In the genomic region with DNA sequence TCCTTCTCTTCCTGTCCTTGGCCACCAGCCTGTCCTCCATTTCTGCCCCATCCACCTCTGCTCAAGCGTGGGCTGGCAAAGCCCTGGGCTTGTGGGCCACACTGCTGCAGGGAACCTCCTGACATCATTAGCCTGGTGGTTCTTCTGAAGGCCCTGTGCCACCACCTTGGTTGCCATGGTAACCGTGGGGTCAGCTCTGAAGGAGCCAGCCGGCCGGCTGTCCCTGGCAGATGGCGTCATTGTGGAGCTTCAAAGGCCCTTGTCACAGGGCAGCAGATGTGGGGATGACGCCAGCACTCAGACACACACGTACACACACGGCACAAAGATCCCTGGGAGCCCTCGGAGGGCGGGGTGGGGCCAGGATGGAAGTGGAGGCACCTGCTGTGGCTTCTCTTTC, we compare ENCODE assay signal across 13 cellular contexts. TPM values are rescaled to one million over a fixed set of nuclear protein-coding genes. Genes with fewer than 3 reads are reported as not detected.
DNase-seq lines count a peak whose midpoint lies in the region; ATAC-seq, FAIRE-seq and TF ChIP-seq lines count a peak whose summit lies in the region.
"Had no signal": no experiment of that assay in that cellular context is flagged by ENCODE, and none has a peak within 500 bp of the region (broad histone marks: within the 10 kb centered on the region; RNA-seq: fewer than 3 reads in every experiment).

No MANE protein-coding gene starts in this region.

- no peaks in the 10 kb centered on the region for H3K27me3 ChIP-seq in H1 (replicated peaks in 1 of 4; ENCODE audit: control insufficient read depth in 3 of 4, extremely low read depth in 1 of 4, insufficient read depth in 3 of 4, low read length in 3 of 4)
- no peaks in the 10 kb centered on the region for H3K27me3 ChIP-seq in MM.1S (replicated peaks; ENCODE audit: insufficient read depth, low read length)
- H3K27me3 ChIP-seq: uterus had no signal

- no peak for FAIRE-seq in H1 (lab: Jason Lieb, UNC)
- FAIRE-seq: colon had no signal

- no peak overlapping the region for H2BK20ac ChIP-seq in H1 (ENCODE audit: low read length)

- H3K27ac ChIP-seq in H1 (ENCODE audit: low read depth, low read length) (no peak overlapping the region; the same call in 1 of the 2 replicates), MM.1S (ENCODE audit: low read length) (no peak overlapping the region)
- H3K27ac ChIP-seq: psoas muscle, uterus had no signal

- H3K4ac ChIP-seq in H1 (replicated peaks; ENCODE audit: insufficient read length, low read depth, low read length) = no peak overlapping the region

- peak; percentile 58 for DNase-seq in NCI-H1092 (lab: John Stamatoyannopoulos, UW)
- peak; percentile 93 for DNase-seq in NCI-H524 treated with DMSO at 0.1 percent for 48 hours (lab: John Stamatoyannopoulos, UW)
- DNase-seq in H1 (ENCODE audit: low read depth in 1 of 2, low spot score in 2 of 2) = no peak
- peak; percentile 46 for DNase-seq in pons (ENCODE audit: low spot score)
- DNase-seq in MV-4-11 (lab: John Stamatoyannopoulos, UW) = no peak
- no peak for DNase-seq in T1000 (lab: John Stamatoyannopoulos, UW)
- DNase-seq in MM.1S = no peak
- DNase-seq: CD8-positive, alpha-beta memory T cell; SIG-M5; uterus had no signal

- CTCF ChIA-PET in H1 (lab: Charles Lee; ENCODE audit: partially characterized antibody) = interaction anchor here (0.6 to 7.9 kb wide), 29 partner anchors 8 to 1587 kb away, joined by 3 to 61 read pairs (median 5); partner anchors contain the start of genes ATP6V0E1, DUSP1 and RPL26L1

- H3K23me2 ChIP-seq in H1 (ENCODE audit: low read depth, low read length) = no peaks in the 10 kb centered on the region

- H3K4me2 ChIP-seq in H1 (ENCODE audit: insufficient read depth in 1 of 2, low read depth in 2 of 2, low read length in 2 of 2) (no peak overlapping the region), MM.1S (ENCODE audit: low read depth, low read length) (no peak overlapping the region)

- H2AK5ac ChIP-seq in H1 (ENCODE audit: low read depth, low read length) = peak overlapping the region; percentile 9; the same call in 1 of the 2 replicates

- peak overlapping the region; percentile 60; the same call in 1 of the 2 replicates for H2BK5ac ChIP-seq in H1 (ENCODE audit: low read depth, low read length)

- no peak for ATAC-seq in GM21360 (IDR thresholded peaks at IDR 0.05; ENCODE audit: unreplicated experiment)

- H4K5ac ChIP-seq in H1 (ENCODE audit: insufficient read length, low read depth, low read length) = no peak overlapping the region

- no peaks in the 10 kb centered on the region for H3K9me2 ChIP-seq in MM.1S (replicated peaks; ENCODE audit: insufficient read depth, low read length)

- H3K36me3 ChIP-seq in H1 (ENCODE audit: control insufficient read depth in 2 of 4, insufficient read depth in 4 of 4, low read length in 3 of 4) = peaks cover 6 to 33% (median 23%) of the 10 kb centered on the region in 4 experiments; a peak in 7 of 8 replicates
- peaks cover 6% of the 10 kb centered on the region; the same call in 1 of the 2 replicates for H3K36me3 ChIP-seq in MM.1S (replicated peaks; ENCODE audit: insufficient read depth, low read length)
- H3K36me3 ChIP-seq: uterus had no signal

- H3F3A ChIP-seq in MM.1S (ENCODE audit: insufficient read depth, low read length) = no peaks in the 10 kb centered on the region

- no peak overlapping the region for H3K23ac ChIP-seq in H1 (ENCODE audit: insufficient read length)

- no peak overlapping the region for H2BK12ac ChIP-seq in H1 (ENCODE audit: low read depth, low read length)

- WGBS in H1 (ENCODE audit: extremely low coverage in 1 of 2, insufficient coverage in 1 of 2, insufficient read length in 1 of 2, insufficient replicate concordance in 2 of 2, low coverage in 1 of 2, low lambda C conversion rate in 2 of 2, missing lambda C conversion rate in 1 of 2), 2 experiments = 96% methylated on average over 10 of the region's 10 CpGs; no CpG with 5 or more reads in 1 of the 2 experiments

- no peak for TF ChIP-seq EP300 in H1 (IDR thresholded peaks at IDR 0.05; ENCODE audit: borderline replicate concordance in 1 of 2, low read depth in 2 of 2, low read length in 2 of 2)

- H4K8ac ChIP-seq in H1 (ENCODE audit: extremely low read depth, insufficient read depth, low read length) = no peak overlapping the region; the same call in 1 of the 2 replicates

- TF ChIP-seq CTCF in H1 (IDR thresholded peaks at IDR 0.05; ENCODE audit: control extremely low read depth in 1 of 3, insufficient read depth in 1 of 3, low read depth in 1 of 3, low read length in 3 of 3) (no peak), MM.1S (IDR thresholded peaks at IDR 0.05; ENCODE audit: low read length) (no peak)

- H3K9ac ChIP-seq in H1 (replicated peaks in 1 of 4; ENCODE audit: extremely low read depth in 1 of 4, low read depth in 3 of 4, low read length in 3 of 4) = no peak overlapping the region
- H3K9ac ChIP-seq in MM.1S (ENCODE audit: low read length) = no peak overlapping the region

- H3K14ac ChIP-seq in H1 (ENCODE audit: insufficient read length) = no peak overlapping the region

- H2BK120ac ChIP-seq in H1 (replicated peaks; ENCODE audit: low read depth, low read length) = no peak overlapping the region

- no peak overlapping the region for H3K56ac ChIP-seq in H1 (replicated peaks; ENCODE audit: insufficient read length, low read depth, low read length)

- TF ChIP-seq RAD21 in H1 (IDR thresholded peaks at IDR 0.05 in 1 of 2, conservative IDR thresholded peaks at IDR 0.05 in 1 of 2; ENCODE audit: low read depth in 2 of 2, low read length in 2 of 2) = no peak

- H2AFZ ChIP-seq in H1 (ENCODE audit: low read length) (no peak overlapping the region), MM.1S (ENCODE audit: low read length) (no peak overlapping the region)

- POLR2A ChIA-PET in H1 (lab: Charles Lee; ENCODE audit: partially characterized antibody) = interaction anchor here (1.2 kb wide), 1 partner anchor 20 kb away, joined by 3 read pairs; the partner anchor contains the start of gene RPL26L1

- H3K79me2 ChIP-seq in H1 (ENCODE audit: control insufficient read depth in 1 of 2, insufficient read depth in 2 of 2, low read length in 2 of 2) (no peaks in the 10 kb centered on the region), MM.1S (ENCODE audit: low read length) (no peaks in the 10 kb centered on the region)

- no peaks in the 10 kb centered on the region for H3K79me1 ChIP-seq in H1 (ENCODE audit: low read depth, low read length)

- peaks cover 4 to 15% (median 9%) of the 10 kb centered on the region in 4 experiments; a peak in 5 of 7 replicates for H3K4me1 ChIP-seq in H1 (replicated peaks in 1 of 4; ENCODE audit: control insufficient read depth in 3 of 4, insufficient read depth in 4 of 4, low read length in 3 of 4)
- no peaks in the 10 kb centered on the region for H3K4me1 ChIP-seq in MM.1S (ENCODE audit: low read length)
- H3K4me1 ChIP-seq: psoas muscle had no signal

- H4K20me1 ChIP-seq in H1 (replicated peaks in 1 of 2; ENCODE audit: control insufficient read depth in 1 of 2, insufficient read depth in 2 of 2, low read length in 2 of 2) (peaks cover 0 to 2% of the 10 kb centered on the region in 2 experiments), MM.1S (ENCODE audit: insufficient read depth, low read length) (no peaks in the 10 kb centered on the region)

- H2BK15ac ChIP-seq in H1 (ENCODE audit: low read length) = no peak overlapping the region

- H3K9me3 ChIP-seq in H1 (ENCODE audit: insufficient read depth in 2 of 2, low read depth in 1 of 2, low read length in 1 of 2) (no peaks in the 10 kb centered on the region), MM.1S (replicated peaks; ENCODE audit: insufficient read depth, low read length) (no peaks in the 10 kb centered on the region)
- H3K9me3 ChIP-seq: psoas muscle, uterus had no signal

- no peak overlapping the region for H4K91ac ChIP-seq in H1 (replicated peaks; ENCODE audit: insufficient read length, low read length)

- H3K4me3 ChIP-seq in H1 (ENCODE audit: extremely low read depth in 1 of 4, insufficient read depth in 2 of 4, low read depth in 3 of 4, low read length in 4 of 4) (no peak overlapping the region), MM.1S (ENCODE audit: low read length) (no peak overlapping the region)
- H3K4me3 ChIP-seq: psoas muscle, uterus had no signal

- no peak for TF ChIP-seq POLR2A in H1 (IDR thresholded peaks at IDR 0.05; ENCODE audit: control extremely low read depth in 1 of 2, low read depth in 2 of 2, low read length in 2 of 2)

- no peak overlapping the region for H3K18ac ChIP-seq in H1 (ENCODE audit: extremely low read depth, low read length)

TF ChIP-seq in H1, 55 proteins besides CTCF, POLR2A, EP300 and RAD21:
- TF ChIP-seq KDM4A (IDR thresholded peaks at IDR 0.05; ENCODE audit: low read depth, low read length, severe bottlenecking) = no peak
- TF ChIP-seq SUZ12 (IDR thresholded peaks at IDR 0.05; ENCODE audit: low read length) = no peak
- TF ChIP-seq EZH2 (IDR thresholded peaks at IDR 0.05; ENCODE audit: low read depth, low read length, severe bottlenecking) = no peak

RNA-seq across cellular contexts. Expression of gene RPL26L1, which starts 19.7 kb away (rescaled TPM):
- total RNA-seq in H1 (2021; fragmentation: NEBNext Ultra II Directional; extraction: Animal tissue kit (Norgen Biotek cat#: 25700)) = 53.2 and 58.2 TPM in 2 replicates
- polyA plus RNA-seq in H1 (2011; rRNA removed) = 42.2 and 80.4 TPM in 2 replicates
- 104 TPM for polyA plus RNA-seq in H1 (2011; cell fraction: cytosol; rRNA removed)
- polyA plus RNA-seq in H1 (2011; cell fraction: nucleus; rRNA removed) = 38.3 TPM
- 79.6 to 90.2 TPM (median 84.6 TPM) in 4 replicates for polyA plus RNA-seq in H1 (2012, experiment 1 of 2)
- polyA plus RNA-seq in H1 (2012, experiment 2 of 2) = 66.3 TPM
- 89.7 TPM for polyA plus RNA-seq in H1 (2013, experiment 1 of 2)
- 91.2 TPM for polyA plus RNA-seq in H1 (2013, experiment 2 of 2)
- polyA minus RNA-seq in H1 (2011; rRNA and poly(A)+ RNA removed) = 40.4 and 44.9 TPM in 2 replicates
- 17.3 TPM for polyA minus RNA-seq in H1 (2011; cell fraction: cytosol; rRNA and poly(A)+ RNA removed)
- 20.5 TPM for polyA minus RNA-seq in H1 (2011; cell fraction: nucleus; rRNA and poly(A)+ RNA removed)

RNA-seq across cellular contexts. Expression of gene ATP6V0E1, which starts 44.0 kb away (rescaled TPM):
- 108 and 109 TPM in 2 replicates for total RNA-seq in H1 (2021; fragmentation: NEBNext Ultra II Directional; extraction: Animal tissue kit (Norgen Biotek cat#: 25700))
- polyA plus RNA-seq in H1 (2011; rRNA removed) = 80.0 and 134 TPM in 2 replicates
- polyA plus RNA-seq in H1 (2011; cell fraction: cytosol; rRNA removed) = 112 TPM
- 129 TPM for polyA plus RNA-seq in H1 (2011; cell fraction: nucleus; rRNA removed)
- 124 to 202 TPM (median 167 TPM) in 4 replicates for polyA plus RNA-seq in H1 (2012, experiment 1 of 2)
- 67.5 TPM for polyA plus RNA-seq in H1 (2012, experiment 2 of 2)
- polyA plus RNA-seq in H1 (2013, experiment 1 of 2) = 140 TPM
- 170 TPM for polyA plus RNA-seq in H1 (2013, experiment 2 of 2)
- 89.2 and 102 TPM in 2 replicates for polyA minus RNA-seq in H1 (2011; rRNA and poly(A)+ RNA removed)
- 46.9 TPM for polyA minus RNA-seq in H1 (2011; cell fraction: cytosol; rRNA and poly(A)+ RNA removed)
- 34.3 TPM for polyA minus RNA-seq in H1 (2011; cell fraction: nucleus; rRNA and poly(A)+ RNA removed)

Comparison
In these comparisons a context has a peak if more than half of its experiments do, and no peak if none do; other contexts are left out.
1. DNase-seq: peak in NCI-H1092 (single experiment), NCI-H524 treated with DMSO at 0.1 percent for 48 hours (single experiment) and pons (single experiment); none in H1 (0 of 2), MV-4-11 (single experiment), T1000 (single experiment) and MM.1S (single experiment).